ENCODE assay signal across 24 cellular contexts in the genomic region with DNA sequence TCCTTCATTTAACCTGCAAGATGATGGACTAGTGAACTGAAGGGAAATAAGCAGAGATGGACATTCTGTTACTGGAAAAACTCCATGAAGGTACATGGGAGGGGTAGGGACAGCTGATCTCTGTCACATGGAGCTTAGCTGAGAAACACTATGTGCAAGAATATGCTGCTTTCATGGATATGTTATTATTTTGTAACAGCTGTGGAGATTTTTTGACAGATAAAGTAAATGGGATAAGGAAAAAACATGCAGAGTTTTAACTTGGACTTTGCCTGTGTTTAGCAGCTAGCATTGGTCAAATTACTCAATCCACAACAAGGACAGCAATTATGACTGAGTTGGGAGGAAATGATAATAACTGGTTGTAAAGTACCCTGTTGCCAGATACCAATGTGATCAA.
"Had no signal": no experiment of that assay in that cellular context is flagged by ENCODE, and none has a peak within 500 bp of the region (broad histone marks: within the 10 kb centered on the region; RNA-seq: fewer than 3 reads in every experiment).

No MANE protein-coding gene starts in this region.

- DNase-seq: activated CD4-positive, alpha-beta T cell treated with anti-CD3 and anti-CD28 coated beads for 48 hours; activated CD4-positive, alpha-beta T cell treated with anti-CD3 and anti-CD28 coated beads, Interleukin-2, amount 50 U/mL, for 48 hours; activated CD4-positive, CD25-positive, alpha-beta regulatory T cell treated with anti-CD3 and anti-CD28 coated beads, Interleukin-2, amount 50 U/mL, for 72 hours; activated CD8-positive, alpha-beta memory T cell treated with anti-CD3 and anti-CD28 coated beads, Interleukin-2, amount 10 ng/mL, durations not matched to agents 7 days and 5 days; activated effector memory CD4-positive, alpha-beta T cell treated with Interleukin-2 at 50 U/mL for 16 hours; activated naive CD4-positive, alpha-beta T cell treated with Interleukin-2 at 50 U/mL for 16 hours; activated naive CD8-positive, alpha-beta T cell treated with anti-CD3 and anti-CD28 coated beads for 36 hours; activated T-cell treated with anti-CD3 and anti-CD28 coated beads, Interleukin-2, amount 50 U/mL, for 24 hours; adrenal gland; aorta; caudate nucleus; NCI-H1105 treated with DMSO at 0.1 percent for 48 hours; NCI-H1436 treated with DMSO at 0.1 percent for 48 hours; NCI-H187 treated with DMSO at 0.1 percent for 48 hours; NCI-H2171; NCI-H2227 treated with DMSO at 0.1 percent for 48 hours; NCI-H526 treated with DMSO at 0.1 percent for 48 hours; NCI-H82; PC-3; SHP77 had no signal

- H3K27ac ChIP-seq: adrenal gland, breast epithelium had no signal

- H3K27ac Mint-ChIP-seq: activated CD8-positive, alpha-beta memory T cell treated with anti-CD3 and anti-CD28 coated beads, Interleukin-2, amount 10 ng/mL, durations not matched to agents 7 days and 5 days; activated naive CD8-positive, alpha-beta T cell treated with anti-CD3 and anti-CD28 coated beads for 36 hours; activated T-cell treated with anti-CD3 and anti-CD28 coated beads, Interleukin-2, amount 50 U/mL, for 24 hours; activated T-helper 1 cell treated with anti-CD3 and anti-CD28 coated beads, Interleukin-12 subunit alpha, Interleukin-12 subunit beta, Interleukin-2, Interleukin-4 antibody, amounts not matched to agents 30 ng/mL and 10 ng/mL and 1 ng/mL, durations not matched to agents 14 hours and 24 hours and 36 hours; T-helper 1 cell treated with Interleukin-12 subunit alpha and Interleukin-12 subunit beta and Interleukin-4 antibody, amounts not matched to agents 30 μg/mL and 1 μg/mL, for 36 hours; WTC11 had no signal

- H3K36me3 ChIP-seq: adrenal gland, breast epithelium had no signal

- H3K4me3 ChIP-seq: adrenal gland, breast epithelium had no signal

- H3K4me3 Mint-ChIP-seq: activated CD8-positive, alpha-beta memory T cell treated with anti-CD3 and anti-CD28 coated beads, Interleukin-2, amount 10 ng/mL, durations not matched to agents 7 days and 5 days; activated naive CD8-positive, alpha-beta T cell treated with anti-CD3 and anti-CD28 coated beads for 36 hours; activated T-cell treated with anti-CD3 and anti-CD28 coated beads, Interleukin-2, amount 50 U/mL, for 24 hours; activated T-helper 1 cell treated with anti-CD3 and anti-CD28 coated beads, Interleukin-12 subunit alpha, Interleukin-12 subunit beta, Interleukin-2, Interleukin-4 antibody, amounts not matched to agents 30 ng/mL and 10 ng/mL and 1 ng/mL, durations not matched to agents 14 hours and 24 hours and 36 hours; T-helper 1 cell treated with Interleukin-12 subunit alpha and Interleukin-12 subunit beta and Interleukin-4 antibody, amounts not matched to agents 30 μg/mL and 1 μg/mL, for 36 hours; WTC11 had no signal

- H3K4me1 ChIP-seq: adrenal gland, breast epithelium had no signal

- H3K36me3 Mint-ChIP-seq: activated CD8-positive, alpha-beta memory T cell treated with anti-CD3 and anti-CD28 coated beads, Interleukin-2, amount 10 ng/mL, durations not matched to agents 7 days and 5 days; activated naive CD8-positive, alpha-beta T cell treated with anti-CD3 and anti-CD28 coated beads for 36 hours; WTC11 had no signal

- H3K9me3 Mint-ChIP-seq: activated naive CD8-positive, alpha-beta T cell treated with anti-CD3 and anti-CD28 coated beads for 36 hours; activated T-cell treated with anti-CD3 and anti-CD28 coated beads, Interleukin-2, amount 50 U/mL, for 24 hours; activated T-helper 1 cell treated with anti-CD3 and anti-CD28 coated beads, Interleukin-12 subunit alpha, Interleukin-12 subunit beta, Interleukin-2, Interleukin-4 antibody, amounts not matched to agents 30 ng/mL and 10 ng/mL and 1 ng/mL, durations not matched to agents 14 hours and 24 hours and 36 hours; T-helper 1 cell treated with Interleukin-12 subunit alpha and Interleukin-12 subunit beta and Interleukin-4 antibody, amounts not matched to agents 30 μg/mL and 1 μg/mL, for 36 hours; WTC11 had no signal

- H3K27me3 ChIP-seq: adrenal gland, breast epithelium had no signal

- H3K9me3 ChIP-seq: adrenal gland, breast epithelium had no signal

- H3K27me3 Mint-ChIP-seq: activated naive CD8-positive, alpha-beta T cell treated with anti-CD3 and anti-CD28 coated beads for 36 hours; activated T-cell treated with anti-CD3 and anti-CD28 coated beads, Interleukin-2, amount 50 U/mL, for 24 hours had no signal

- H3K4me1 Mint-ChIP-seq: activated naive CD8-positive, alpha-beta T cell treated with anti-CD3 and anti-CD28 coated beads for 36 hours had no signal

- ATAC-seq: activated CD8-positive, alpha-beta memory T cell treated with anti-CD3 and anti-CD28 coated beads, Interleukin-2, amount 10 ng/mL, durations not matched to agents 7 days and 5 days; PC-3; WTC11 had no signal
